19 cellular contexts compared by ENCODE assay signal in genomic region chr9:127341152-127341551, GRCh38.
"Had no signal": no experiment of that assay in that cellular context is flagged by ENCODE, and none has a peak within 500 bp of the region (broad histone marks: within the 10 kb centered on the region; RNA-seq: fewer than 3 reads in every experiment).

No MANE protein-coding gene starts in this region.

- DNase-seq: activated CD4-positive, CD25-positive, alpha-beta regulatory T cell treated with anti-CD3 and anti-CD28 coated beads, Interleukin-2, amount 50 U/mL, for 72 hours; activated gamma-delta T cell; activated T-cell treated with anti-CD3 and anti-CD28 coated beads, Interleukin-2, amount 50 U/mL, for 72 hours; cerebellar nuclear complex; effector CD8-positive, alpha-beta T cell; left cardiac atrium; occipital lobe; posterior cingulate gyrus; stimulated activated naive CD8-positive, alpha-beta T cell treated with anti-CD3 and anti-CD28 coated beads, Interleukin-15, amount 100 ng/mL, for 72 hours; T-cell; T-helper 9 cell had no signal

- H3K27me3 Mint-ChIP-seq: activated naive CD4-positive, alpha-beta T cell treated with anti-CD3 and anti-CD28 coated beads, Interleukin-2, amount 50 U/mL, for 24 hours; dendritic cell treated with granulocyte-macrophage colony-stimulating factor and Interleukin-4, amounts not matched to agents 40 ng/mL and 50 ng/mL, for 4 days had no signal

- ATAC-seq: activated T-cell treated with anti-CD3 and anti-CD28 coated beads, Interleukin-2, amount 50 U/mL, for 72 hours; esophagus mucosa; SK-N-SH treated with all-trans-retinoic acid at 6 μM for 48 hours; stimulated activated naive CD8-positive, alpha-beta T cell treated with anti-CD3 and anti-CD28 coated beads, Interleukin-15, amount 100 ng/mL, for 72 hours; T-cell had no signal

- H2AFZ ChIP-seq: hepatocyte had no signal

- H3K9me3 Mint-ChIP-seq: activated naive CD4-positive, alpha-beta T cell treated with anti-CD3 and anti-CD28 coated beads, Interleukin-2, amount 50 U/mL, for 24 hours; activated T-cell treated with anti-CD3 and anti-CD28 coated beads, Interleukin-2, amount 50 U/mL, for 72 hours; dendritic cell treated with granulocyte-macrophage colony-stimulating factor and Interleukin-4, amounts not matched to agents 40 ng/mL and 50 ng/mL, for 4 days; stimulated activated naive CD8-positive, alpha-beta T cell treated with anti-CD3 and anti-CD28 coated beads, Interleukin-15, amount 100 ng/mL, for 72 hours; T-cell had no signal

- H3K27ac ChIP-seq: hepatocyte, suprapubic skin had no signal

- H3K4me2 ChIP-seq: hepatocyte had no signal

- H3K4me3 Mint-ChIP-seq: activated naive CD4-positive, alpha-beta T cell treated with anti-CD3 and anti-CD28 coated beads, Interleukin-2, amount 50 U/mL, for 24 hours; activated T-cell treated with anti-CD3 and anti-CD28 coated beads, Interleukin-2, amount 50 U/mL, for 72 hours; dendritic cell treated with granulocyte-macrophage colony-stimulating factor and Interleukin-4, amounts not matched to agents 40 ng/mL and 50 ng/mL, for 4 days; stimulated activated naive CD8-positive, alpha-beta T cell treated with anti-CD3 and anti-CD28 coated beads, Interleukin-15, amount 100 ng/mL, for 72 hours; T-cell had no signal

- H3K36me3 Mint-ChIP-seq: activated naive CD4-positive, alpha-beta T cell treated with anti-CD3 and anti-CD28 coated beads, Interleukin-2, amount 50 U/mL, for 24 hours had no signal

- H3K27me3 ChIP-seq: breast epithelium, hepatocyte, suprapubic skin had no signal

- H3K27ac Mint-ChIP-seq: activated naive CD4-positive, alpha-beta T cell treated with anti-CD3 and anti-CD28 coated beads, Interleukin-2, amount 50 U/mL, for 24 hours; activated T-cell treated with anti-CD3 and anti-CD28 coated beads, Interleukin-2, amount 50 U/mL, for 72 hours; dendritic cell treated with granulocyte-macrophage colony-stimulating factor and Interleukin-4, amounts not matched to agents 40 ng/mL and 50 ng/mL, for 4 days; T-cell had no signal

- H3K79me2 ChIP-seq: hepatocyte had no signal

- H3K9me3 ChIP-seq: breast epithelium, suprapubic skin had no signal

- H3K4me1 Mint-ChIP-seq: activated naive CD4-positive, alpha-beta T cell treated with anti-CD3 and anti-CD28 coated beads, Interleukin-2, amount 50 U/mL, for 24 hours; stimulated activated naive CD8-positive, alpha-beta T cell treated with anti-CD3 and anti-CD28 coated beads, Interleukin-15, amount 100 ng/mL, for 72 hours; T-cell had no signal

- H3K4me3 ChIP-seq: breast epithelium, hepatocyte, skin epidermis, suprapubic skin had no signal
